In the genomic region with DNA sequence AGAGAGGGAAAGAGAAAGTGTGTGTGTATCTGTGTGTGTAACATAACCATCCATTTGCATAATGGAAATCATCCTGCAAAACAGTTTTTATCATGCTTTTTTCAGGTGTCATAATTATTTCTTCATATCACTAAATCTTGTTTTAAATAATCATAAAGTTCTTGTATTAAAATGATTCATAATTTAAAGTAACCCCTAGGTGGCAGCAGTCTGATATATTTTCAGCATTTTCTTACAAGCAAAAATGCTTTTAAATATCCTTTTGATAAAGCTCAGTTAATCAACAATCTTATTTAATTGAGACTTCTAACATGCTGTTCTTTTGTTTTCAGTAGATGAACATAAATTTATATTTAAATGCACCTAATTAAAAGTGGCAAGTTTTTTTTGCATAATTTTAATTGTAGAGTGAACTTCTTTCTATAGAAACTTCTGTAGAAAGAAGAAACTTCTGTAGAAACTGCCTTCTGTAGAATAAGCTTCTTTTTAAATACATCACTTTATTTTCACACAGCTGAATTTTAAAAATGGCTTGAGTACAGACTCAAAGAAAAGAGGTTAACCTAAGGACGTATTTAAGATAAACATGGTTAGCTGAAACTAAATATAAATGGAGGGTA, we compare ENCODE assay signal across 8 cellular contexts.
DNase-seq lines count a peak whose midpoint lies in the region; ATAC-seq, FAIRE-seq and TF ChIP-seq lines count a peak whose summit lies in the region.

No MANE protein-coding gene starts in this region.

- ATAC-seq in HG02678 (IDR thresholded peaks at IDR 0.05; ENCODE audit: unreplicated experiment) (no peak), sciatic nerve (no peak), HG02642 (IDR thresholded peaks at IDR 0.05; ENCODE audit: poor library complexity, unreplicated experiment) (no peak)

- in situ Hi-C loops in astrocyte of the spinal cord (cut with HindIII; ENCODE audit: low sequenced_read_pairs): no loop called here

- H3K4me3 ChIP-seq in astrocyte of the spinal cord (ENCODE audit: low read depth, low read length): no peak overlapping the region

- intact Hi-C loops in sciatic nerve (cut with DNase I): no loop called here

- TF ChIP-seq CTCF in astrocyte of the spinal cord (IDR thresholded peaks at IDR 0.05; ENCODE audit: low read depth, low read length): peak; percentile 35

- peak; percentile 84 for FAIRE-seq in G401.6 (lab: Jason Lieb, UNC)

- DNase-seq in NCI-H146 (lab: John Stamatoyannopoulos, UW): peak; percentile 71
- peak; percentile 58 for DNase-seq in astrocyte of the spinal cord (ENCODE audit: low read depth, low spot score)
- DNase-seq in medulla oblongata (ENCODE audit: extremely low spot score): peak; percentile 21
- no peak for DNase-seq in sciatic nerve (ENCODE audit: low spot score)
- DNase-seq in putamen (ENCODE audit: low spot score): no peak

Comparison
In these comparisons a context has a peak if more than half of its experiments do, and no peak if none do; other contexts are left out.
1. DNase-seq: peak in NCI-H146 (single experiment), astrocyte of the spinal cord (single experiment) and medulla oblongata (single experiment); none in sciatic nerve (single experiment) and putamen (single experiment).